ENCODE assay signal across 8 cellular contexts in genomic region chr1:155856975-155857930, GRCh38. TPM values are rescaled to one million over a fixed set of nuclear protein-coding genes. Genes with fewer than 3 reads are reported as not detected.
DNase-seq lines count a peak whose midpoint lies in the region; ATAC-seq lines count a peak whose summit lies in the region.

A gene with protein sequence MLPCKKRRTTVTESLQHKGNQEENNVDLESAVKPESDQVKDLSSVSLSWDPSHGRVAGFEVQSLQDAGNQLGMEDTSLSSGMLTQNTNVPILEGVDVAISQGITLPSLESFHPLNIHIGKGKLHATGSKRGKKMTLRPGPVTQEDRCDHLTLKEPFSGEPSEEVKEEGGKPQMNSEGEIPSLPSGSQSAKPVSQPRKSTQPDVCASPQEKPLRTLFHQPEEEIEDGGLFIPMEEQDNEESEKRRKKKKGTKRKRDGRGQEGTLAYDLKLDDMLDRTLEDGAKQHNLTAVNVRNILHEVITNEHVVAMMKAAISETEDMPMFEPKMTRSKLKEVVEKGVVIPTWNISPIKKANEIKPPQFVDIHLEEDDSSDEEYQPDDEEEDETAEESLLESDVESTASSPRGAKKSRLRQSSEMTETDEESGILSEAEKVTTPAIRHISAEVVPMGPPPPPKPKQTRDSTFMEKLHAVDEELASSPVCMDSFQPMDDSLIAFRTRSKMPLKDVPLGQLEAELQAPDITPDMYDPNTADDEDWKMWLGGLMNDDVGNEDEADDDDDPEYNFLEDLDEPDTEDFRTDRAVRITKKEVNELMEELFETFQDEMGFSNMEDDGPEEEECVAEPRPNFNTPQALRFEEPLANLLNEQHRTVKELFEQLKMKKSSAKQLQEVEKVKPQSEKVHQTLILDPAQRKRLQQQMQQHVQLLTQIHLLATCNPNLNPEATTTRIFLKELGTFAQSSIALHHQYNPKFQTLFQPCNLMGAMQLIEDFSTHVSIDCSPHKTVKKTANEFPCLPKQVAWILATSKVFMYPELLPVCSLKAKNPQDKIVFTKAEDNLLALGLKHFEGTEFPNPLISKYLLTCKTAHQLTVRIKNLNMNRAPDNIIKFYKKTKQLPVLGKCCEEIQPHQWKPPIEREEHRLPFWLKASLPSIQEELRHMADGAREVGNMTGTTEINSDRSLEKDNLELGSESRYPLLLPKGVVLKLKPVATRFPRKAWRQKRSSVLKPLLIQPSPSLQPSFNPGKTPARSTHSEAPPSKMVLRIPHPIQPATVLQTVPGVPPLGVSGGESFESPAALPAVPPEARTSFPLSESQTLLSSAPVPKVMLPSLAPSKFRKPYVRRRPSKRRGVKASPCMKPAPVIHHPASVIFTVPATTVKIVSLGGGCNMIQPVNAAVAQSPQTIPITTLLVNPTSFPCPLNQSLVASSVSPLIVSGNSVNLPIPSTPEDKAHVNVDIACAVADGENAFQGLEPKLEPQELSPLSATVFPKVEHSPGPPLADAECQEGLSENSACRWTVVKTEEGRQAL (N-terminal part only) (minus strand): TSS chr1:155857214. CDS start chr1:155853780, 3,434 bp downstream.

- peaks cover 23% of the 10 kb centered on the region for H3K4me1 ChIP-seq in ACC112 (ENCODE audit: control insufficient read depth, insufficient read depth, low read length, unreplicated experiment)

- peaks cover 4 to 15% (median 10%) of the 10 kb centered on the region in 3 donors for H3K27me3 Mint-ChIP-seq in immature natural killer cell (ENCODE audit: low read depth in 3 of 3)

- no peaks in the 10 kb centered on the region for H3K9me3 Mint-ChIP-seq in immature natural killer cell

- peak; percentile 47 for ATAC-seq in GM18907 (IDR thresholded peaks at IDR 0.05; ENCODE audit: unreplicated experiment)
- ATAC-seq in HG03280 (IDR thresholded peaks at IDR 0.05; ENCODE audit: unreplicated experiment), result peak; percentile 49

- H3K36me3 Mint-ChIP-seq in immature natural killer cell, result peaks cover 4 to 12% (median 7%) of the 10 kb centered on the region in 3 donors

- H3K79me2 ChIP-seq in ACC112 (ENCODE audit: control insufficient read depth, insufficient read depth, low read length, unreplicated experiment), result peaks cover 49% of the 10 kb centered on the region

- peak within 1 kb of the TSS; percentile 35; the same call in 1 of the 2 replicates for H3K27ac ChIP-seq in ACC112 (ENCODE audit: low read depth, low read length)

- peak within 1 kb of the TSS; percentile 87 for H3K4me3 ChIP-seq in ACC112 (ENCODE audit: low read depth, low read length)

- no peaks in the 10 kb centered on the region for H3K27me3 ChIP-seq in ACC112 (ENCODE audit: insufficient read depth, low read length)

- H3K4me3 Mint-ChIP-seq in immature natural killer cell, result peak within 1 kb of the TSS; percentile 95 to 100 (median 99)

- H3K4me1 Mint-ChIP-seq in immature natural killer cell, result peaks cover 65 to 76% of the 10 kb centered on the region in 2 donors

- H3K36me3 ChIP-seq in ACC112 (ENCODE audit: insufficient read depth, low read length), result peaks cover 14% of the 10 kb centered on the region

- H3K27ac Mint-ChIP-seq in immature natural killer cell, result peak within 1 kb of the TSS; percentile 90 to 100 (median 98)

- DNase-seq in NCI-H446 treated with DMSO at 0.1 percent for 48 hours (lab: John Stamatoyannopoulos, UW) (peak; percentile 90), immature natural killer cell (peak; percentile 85 to 88 (median 87)), smooth muscle cell of the brain vasculature (ENCODE audit: low read depth, low spot score) (peak; percentile 79)
- peak; percentile 82 for DNase-seq in activated CD4-positive, CD25-positive, alpha-beta regulatory T cell treated with anti-CD3 and anti-CD28 coated beads, Interleukin-2, amount 50 U/mL, for 16 hours (ENCODE audit: low read depth, low spot score)
- peak; percentile 88 for DNase-seq in central memory CD4-positive, alpha-beta T cell

- peak within 1 kb of the TSS; percentile 88 for H2AFZ ChIP-seq in ACC112 (ENCODE audit: low read length, unreplicated experiment)

RNA-seq across cellular contexts. Expression of the gene that starts here (rescaled TPM):
- polyA plus RNA-seq in immature natural killer cell, result 10 to 100 TPM in 2 of 3 donors, 1 to 10 TPM in 1; 9.7 to 41.3 (median 18.6) TPM

Comparison
In these comparisons a context has a peak if more than half of its experiments do, and no peak if none do; other contexts are left out.
1. Peak in every context shown above with its lines: DNase-seq, ATAC-seq, H3K4me3 ChIP-seq and H3K27ac ChIP-seq.